8 cellular contexts compared by ENCODE assay signal in the genomic region with DNA sequence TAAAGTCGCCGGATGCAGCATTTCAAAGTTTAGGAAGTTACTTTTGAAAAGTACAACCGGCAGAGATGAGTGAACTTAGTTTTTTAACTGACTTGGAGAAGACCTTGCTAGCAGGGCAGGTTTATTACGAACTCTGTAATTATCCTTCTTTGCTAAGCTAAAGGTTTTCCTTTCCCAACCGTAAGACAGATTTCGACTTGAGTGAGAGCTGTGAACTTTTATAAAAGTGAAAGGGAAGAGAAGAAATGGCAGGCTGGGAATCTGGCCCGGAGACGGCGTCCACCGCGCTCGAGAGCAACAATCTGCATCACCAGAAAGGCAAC. TPM values are rescaled to one million over a fixed set of nuclear protein-coding genes. Genes with fewer than 3 reads are reported as not detected.
DNase-seq lines count a peak whose midpoint lies in the region; ATAC-seq and TF ChIP-seq lines count a peak whose summit lies in the region.

No MANE protein-coding gene starts in this region.

- ATAC-seq in HG03469 (IDR thresholded peaks at IDR 0.05; ENCODE audit: unreplicated experiment) (no peak), HG02759 (IDR thresholded peaks at IDR 0.05; ENCODE audit: unreplicated experiment) (no peak)

- H3K36me3 ChIP-seq in neural cell (ENCODE audit: insufficient read depth, low read length) = no peaks in the 10 kb centered on the region

- peak overlapping the region; percentile 73 for H3K9ac ChIP-seq in neural cell (ENCODE audit: low read length)

- H3K4me3 ChIP-seq in GM12864 (ENCODE audit: low read depth, low read length) (peak overlapping the region; percentile 61), HL-60 (replicated peaks; ENCODE audit: insufficient read depth, low read length) (peak overlapping the region; percentile 64), neural cell (ENCODE audit: low read length) (peak overlapping the region; percentile 78)

- H3K27ac ChIP-seq in HL-60 (replicated peaks) = no peak overlapping the region
- peak overlapping the region; percentile 35 for H3K27ac ChIP-seq in neural cell (ENCODE audit: low read length)

- H3K27me3 ChIP-seq in HL-60 (ENCODE audit: insufficient read depth, poor library complexity, severe bottlenecking) (peaks cover 42% of the 10 kb centered on the region), neural cell (ENCODE audit: insufficient read depth, low read depth, low read length) (no peaks in the 10 kb centered on the region)

- H3K79me2 ChIP-seq in neural cell (replicated peaks; ENCODE audit: insufficient read depth, low read length) = peaks cover 36% of the 10 kb centered on the region

- no peaks in the 10 kb centered on the region for H3F3A ChIP-seq in neural cell (ENCODE audit: insufficient read depth, low read length, poor library complexity, severe bottlenecking)

- TF ChIP-seq EP300 in neural cell (conservative IDR thresholded peaks at IDR 0.05; ENCODE audit: poor library complexity, severe bottlenecking) = no peak

- no peaks in the 10 kb centered on the region for H4K20me1 ChIP-seq in neural cell (ENCODE audit: insufficient read depth)

- no peaks in the 10 kb centered on the region for H3K36me3 Mint-ChIP-seq in dendritic cell treated with granulocyte-macrophage colony-stimulating factor and Interleukin-4, amounts not matched to agents 40 ng/mL and 50 ng/mL, for 4 days (ENCODE audit: low read depth)

- H2AFZ ChIP-seq in neural cell (ENCODE audit: low read depth, low read length) = peak overlapping the region; percentile 42

- TF ChIP-seq RAD21 in neural cell (conservative IDR thresholded peaks at IDR 0.05) = no peak

- H3K4me1 Mint-ChIP-seq in dendritic cell treated with granulocyte-macrophage colony-stimulating factor and Interleukin-4, amounts not matched to agents 40 ng/mL and 50 ng/mL, for 4 days (ENCODE audit: low read depth) = peaks cover 4% of the 10 kb centered on the region

- TF ChIP-seq CTCF in GM12864 (IDR thresholded peaks at IDR 0.05; ENCODE audit: low read depth, low read length, missing control alignments) (no peak), HL-60 (IDR thresholded peaks at IDR 0.05; ENCODE audit: insufficient read depth, low read length) (no peak), neural cell (IDR thresholded peaks at IDR 0.05; ENCODE audit: poor library complexity, severe bottlenecking) (no peak)

- DNase-seq in GM12864 (ENCODE audit: low read depth) = no peak
- no peak for DNase-seq in HL-60 (ENCODE audit: low read depth in 1 of 2, low spot score in 1 of 2)
- DNase-seq in NOMO-1 treated with dmso at 0.1 percent for 144 hours (lab: John Stamatoyannopoulos, UW; ENCODE audit: unreplicated experiment) = no peak
- no peak for DNase-seq in T1000 (lab: John Stamatoyannopoulos, UW)

- intact Hi-C loops in dendritic cell treated with granulocyte-macrophage colony-stimulating factor and Interleukin-4, amounts not matched to agents 40 ng/mL and 50 ng/mL, for 4 days (cut with micrococcal nuclease) = no loop called here

- peak overlapping the region; percentile 69 for H3K4me3 Mint-ChIP-seq in dendritic cell treated with granulocyte-macrophage colony-stimulating factor and Interleukin-4, amounts not matched to agents 40 ng/mL and 50 ng/mL, for 4 days

- no peaks in the 10 kb centered on the region for H3K9me3 ChIP-seq in neural cell (ENCODE audit: low read length)

- no peak overlapping the region for H3K4me2 ChIP-seq in neural cell (ENCODE audit: low read length)

- H3K27me3 Mint-ChIP-seq in dendritic cell treated with granulocyte-macrophage colony-stimulating factor and Interleukin-4, amounts not matched to agents 40 ng/mL and 50 ng/mL, for 4 days = peaks cover 60% of the 10 kb centered on the region

- no peaks in the 10 kb centered on the region for H3K9me2 ChIP-seq in neural cell (ENCODE audit: insufficient read depth, low read length)

- H3K9me3 Mint-ChIP-seq in dendritic cell treated with granulocyte-macrophage colony-stimulating factor and Interleukin-4, amounts not matched to agents 40 ng/mL and 50 ng/mL, for 4 days = no peaks in the 10 kb centered on the region

- H3K27ac Mint-ChIP-seq in dendritic cell treated with granulocyte-macrophage colony-stimulating factor and Interleukin-4, amounts not matched to agents 40 ng/mL and 50 ng/mL, for 4 days = no peak overlapping the region

TF ChIP-seq in neural cell, 6 proteins besides CTCF, POLR2A, EP300 and RAD21:
- no peak for TF ChIP-seq EZH2 (IDR thresholded peaks at IDR 0.05; ENCODE audit: borderline replicate concordance, insufficient read depth, low read length, poor library complexity, severe bottlenecking)
- TF ChIP-seq, protein P1, sequence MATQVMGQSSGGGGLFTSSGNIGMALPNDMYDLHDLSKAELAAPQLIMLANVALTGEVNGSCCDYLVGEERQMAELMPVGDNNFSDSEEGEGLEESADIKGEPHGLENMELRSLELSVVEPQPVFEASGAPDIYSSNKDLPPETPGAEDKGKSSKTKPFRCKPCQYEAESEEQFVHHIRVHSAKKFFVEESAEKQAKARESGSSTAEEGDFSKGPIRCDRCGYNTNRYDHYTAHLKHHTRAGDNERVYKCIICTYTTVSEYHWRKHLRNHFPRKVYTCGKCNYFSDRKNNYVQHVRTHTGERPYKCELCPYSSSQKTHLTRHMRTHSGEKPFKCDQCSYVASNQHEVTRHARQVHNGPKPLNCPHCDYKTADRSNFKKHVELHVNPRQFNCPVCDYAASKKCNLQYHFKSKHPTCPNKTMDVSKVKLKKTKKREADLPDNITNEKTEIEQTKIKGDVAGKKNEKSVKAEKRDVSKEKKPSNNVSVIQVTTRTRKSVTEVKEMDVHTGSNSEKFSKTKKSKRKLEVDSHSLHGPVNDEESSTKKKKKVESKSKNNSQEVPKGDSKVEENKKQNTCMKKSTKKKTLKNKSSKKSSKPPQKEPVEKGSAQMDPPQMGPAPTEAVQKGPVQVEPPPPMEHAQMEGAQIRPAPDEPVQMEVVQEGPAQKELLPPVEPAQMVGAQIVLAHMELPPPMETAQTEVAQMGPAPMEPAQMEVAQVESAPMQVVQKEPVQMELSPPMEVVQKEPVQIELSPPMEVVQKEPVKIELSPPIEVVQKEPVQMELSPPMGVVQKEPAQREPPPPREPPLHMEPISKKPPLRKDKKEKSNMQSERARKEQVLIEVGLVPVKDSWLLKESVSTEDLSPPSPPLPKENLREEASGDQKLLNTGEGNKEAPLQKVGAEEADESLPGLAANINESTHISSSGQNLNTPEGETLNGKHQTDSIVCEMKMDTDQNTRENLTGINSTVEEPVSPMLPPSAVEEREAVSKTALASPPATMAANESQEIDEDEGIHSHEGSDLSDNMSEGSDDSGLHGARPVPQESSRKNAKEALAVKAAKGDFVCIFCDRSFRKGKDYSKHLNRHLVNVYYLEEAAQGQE (IDR thresholded peaks at IDR 0.05; ENCODE audit: borderline replicate concordance) = no peak
- no peak for TF ChIP-seq TAF1 (IDR thresholded peaks at IDR 0.05; ENCODE audit: low read depth)
- TF ChIP-seq SMC3 (conservative IDR thresholded peaks at IDR 0.05; ENCODE audit: poor library complexity) = no peak
- no peak for TF ChIP-seq POLR2AphosphoS5 (IDR thresholded peaks at IDR 0.05)
- TF ChIP-seq MXI1 (conservative IDR thresholded peaks at IDR 0.05; ENCODE audit: poor library complexity, severe bottlenecking) = no peak

RNA-seq across cellular contexts. Expression of a gene that starts 0.7 kb away (rescaled TPM):
- polyA plus RNA-seq in neural cell = 12.2 and 17.2 TPM in 2 replicates
- polyA minus RNA-seq in neural cell = 56.5 and 76.6 TPM in 2 replicates
